10 cellular contexts compared by ENCODE assay signal in genomic region chr18:26071725-26072124, GRCh38.
"Had no signal": no experiment of that assay in that cellular context is flagged by ENCODE, and none has a peak within 500 bp of the region (broad histone marks: within the 10 kb centered on the region; RNA-seq: fewer than 3 reads in every experiment).

No MANE protein-coding gene starts in this region.

- ATAC-seq: activated CD8-positive, alpha-beta T cell treated with anti-CD3 and anti-CD28 coated beads, Interleukin-2, amount 10 ng/mL, durations not matched to agents 7 days and 5 days; esophagus mucosa; left lobe of liver; naive thymus-derived CD8-positive, alpha-beta T cell had no signal

- H3K27ac ChIP-seq: WERI-Rb-1 had no signal

- DNase-seq: activated CD4-positive, alpha-beta T cell treated with anti-CD3 and anti-CD28 coated beads for 48 hours; activated CD8-positive, alpha-beta memory T cell treated with anti-CD3 and anti-CD28 coated beads, Interleukin-2, amount 50 U/mL, for 4 hours; activated CD8-positive, alpha-beta T cell treated with anti-CD3 and anti-CD28 coated beads, Interleukin-2, amount 10 ng/mL, durations not matched to agents 7 days and 5 days; activated naive CD8-positive, alpha-beta T cell treated with anti-CD3 and anti-CD28 coated beads for 36 hours; naive thymus-derived CD8-positive, alpha-beta T cell; retina; stimulated activated naive CD4-positive, alpha-beta T cell; WERI-Rb-1 had no signal
